Comparison of ENCODE assay signal across 1 cellular context in genomic region chr20:3651204-3651970, GRCh38.
TF ChIP-seq lines count a peak whose summit lies in the region.

No MANE protein-coding gene starts in this region.

TF ChIP-seq in GM12878, 131 proteins besides CTCF, POLR2A, EP300 and RAD21 (continued from another document):
- TF ChIP-seq ZNF687 (IDR thresholded peaks at IDR 0.05): no peak
- no peak for TF ChIP-seq ZBTB4 (CRISPR knock-in tag; IDR thresholded peaks at IDR 0.05)
- TF ChIP-seq EED (IDR thresholded peaks at IDR 0.05; ENCODE audit: low read depth): no peak
- TF ChIP-seq ATF7 (IDR thresholded peaks at IDR 0.05; ENCODE audit: low read depth): no peak
- no peak for TF ChIP-seq ZNF217 (IDR thresholded peaks at IDR 0.05)
- TF ChIP-seq USF2 (IDR thresholded peaks at IDR 0.05; ENCODE audit: borderline replicate concordance, low read depth, low read length): no peak
- TF ChIP-seq NKRF (conservative IDR thresholded peaks at IDR 0.05): no peak
- TF ChIP-seq PML (IDR thresholded peaks at IDR 0.05; ENCODE audit: low read length): no peak
- TF ChIP-seq TCF7 (IDR thresholded peaks at IDR 0.05; ENCODE audit: borderline replicate concordance): no peak
- TF ChIP-seq CHD4 (IDR thresholded peaks at IDR 0.05): no peak
- no peak for TF ChIP-seq BCL3 (IDR thresholded peaks at IDR 0.05; ENCODE audit: borderline replicate concordance, insufficient read depth, low read depth, low read length, poor library complexity, severe bottlenecking)
- TF ChIP-seq TBL1XR1 (IDR thresholded peaks at IDR 0.05; ENCODE audit: low read depth, low read length): no peak
- no peak for TF ChIP-seq CEBPB (IDR thresholded peaks at IDR 0.05; ENCODE audit: borderline replicate concordance in 1 of 2, low read depth in 2 of 2, low read length in 2 of 2)
